Comparison of ENCODE assay signal across 8 cellular contexts in the genomic region with DNA sequence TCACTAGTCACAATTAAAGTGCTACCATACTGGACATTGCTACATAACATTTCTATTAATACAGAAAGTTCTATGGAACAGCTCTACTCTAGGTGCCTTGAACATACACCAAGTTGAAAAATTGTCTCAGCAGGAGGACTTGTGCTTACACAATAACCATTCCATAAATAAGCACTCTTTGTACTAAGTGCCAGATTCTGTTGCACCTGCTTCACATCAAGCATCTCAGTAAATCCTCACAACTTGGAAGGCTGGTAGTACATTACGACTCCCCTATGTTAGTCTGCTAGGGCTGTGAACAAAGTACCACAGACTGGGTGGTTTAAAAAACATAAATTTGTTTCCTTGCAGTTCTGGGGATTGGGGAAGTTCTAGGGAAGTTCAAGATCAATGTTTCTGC.
"Had no signal": no experiment of that assay in that cellular context is flagged by ENCODE, and none has a peak within 500 bp of the region (broad histone marks: within the 10 kb centered on the region; RNA-seq: fewer than 3 reads in every experiment).

No MANE protein-coding gene starts in this region.

- H3K9me3 ChIP-seq: HAP-1 had no signal

- ATAC-seq: HCT116, HepG2 had no signal

- DNase-seq: GM23248, GOT3, H7, HFFc6 had no signal

- FAIRE-seq: HepG2 had no signal

- H3K36me3 ChIP-seq: HAP-1 had no signal

- H3K27ac ChIP-seq: GM23248, HL-60 had no signal

- H3K4me1 ChIP-seq: HAP-1 had no signal

- H3K4me3 ChIP-seq: GM23248, HAP-1 had no signal
